Comparison of ENCODE assay signal across 3 cellular contexts in genomic region chr14:97312910-97313309, GRCh38.
TF ChIP-seq lines count a peak whose summit lies in the region.

No MANE protein-coding gene starts in this region.

TF ChIP-seq in HepG2, 621 proteins besides CTCF, POLR2A, EP300 and RAD21 (continued from another document):
- TF ChIP-seq MAFK (conservative IDR thresholded peaks at IDR 0.05 in 1 of 2, IDR thresholded peaks at IDR 0.05 in 1 of 2; ENCODE audit: low read length in 2 of 2) (peak; percentile 71 to 79), MAFF (IDR thresholded peaks at IDR 0.05; ENCODE audit: low read depth, low read length) (peak; percentile 70)
TF ChIP-seq in HepG2: peak in this region for 2.

TF ChIP-seq in A549, 52 proteins besides CTCF, POLR2A, EP300 and RAD21:
- TF ChIP-seq PHF8 (IDR thresholded peaks at IDR 0.05; ENCODE audit: borderline replicate concordance, low read depth) (no peak), MAFK (IDR thresholded peaks at IDR 0.05; ENCODE audit: partially characterized antibody) (peak; percentile 72)

TF ChIP-seq in IMR-90, 13 proteins besides CTCF, POLR2A, EP300 and RAD21 (continued from another document):
- peak; percentile 48 for TF ChIP-seq MAFK (IDR thresholded peaks at IDR 0.05; ENCODE audit: low read depth, low read length)
